9 cellular contexts compared by ENCODE assay signal in the genomic region with DNA sequence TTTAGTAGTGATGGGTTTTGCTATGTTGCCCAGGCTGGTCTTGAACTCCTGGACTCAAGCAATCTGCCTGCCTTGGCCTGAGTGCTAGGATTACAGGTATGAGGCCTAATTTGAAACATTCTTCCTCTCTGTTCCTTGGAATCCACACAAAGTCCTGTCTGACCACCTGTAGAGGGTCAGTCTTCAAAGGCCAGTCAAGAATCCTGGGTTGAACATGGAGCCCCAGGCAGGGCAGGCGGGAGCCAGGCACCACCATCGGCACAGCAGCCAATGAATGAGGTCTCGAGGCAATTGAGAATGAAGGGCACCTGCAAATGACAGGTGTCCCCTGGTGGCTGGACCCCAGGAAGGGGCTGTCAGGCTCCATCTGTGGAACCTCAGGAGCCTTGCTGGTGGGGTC.
"Had no signal": no experiment of that assay in that cellular context is flagged by ENCODE, and none has a peak within 500 bp of the region (broad histone marks: within the 10 kb centered on the region; RNA-seq: fewer than 3 reads in every experiment).

No MANE protein-coding gene starts in this region.

- H3K4me3 ChIP-seq: K562 had no signal

- DNase-seq: GOT3, H9, HCEC 1CT, HFFc6, IMR-90, KG1 had no signal

- FAIRE-seq: H54, HTR-8/SVneo, K562 had no signal
